ENCODE assay signal across 16 cellular contexts in genomic region chr12:29611906-29612305, GRCh38.
DNase-seq lines count a peak whose midpoint lies in the region; ATAC-seq and TF ChIP-seq lines count a peak whose summit lies in the region.
"Had no signal": no experiment of that assay in that cellular context is flagged by ENCODE, and none has a peak within 500 bp of the region (broad histone marks: within the 10 kb centered on the region; RNA-seq: fewer than 3 reads in every experiment).

No MANE protein-coding gene starts in this region.

- peak overlapping the region; percentile 81 for H3K27ac Mint-ChIP-seq in endodermal cell
- no peak overlapping the region for H3K27ac Mint-ChIP-seq in activated CD4-positive, alpha-beta memory T cell treated with anti-CD3 and anti-CD28 coated beads, Interleukin-2, amount 10 ng/mL, durations not matched to agents 7 days and 5 days

- no peak for ATAC-seq in HG03175 (IDR thresholded peaks at IDR 0.05; ENCODE audit: unreplicated experiment)

- DNase-seq in EH (ENCODE audit: low read depth) (peak; percentile 49), LHCN-M2 (ENCODE audit: low read depth) (peak; percentile 78), endodermal cell (no peak), mucosa of gallbladder (ENCODE audit: low spot score) (peak; percentile 21), occipital lobe (lab: John Stamatoyannopoulos, UW) (no peak)
- DNase-seq in activated CD4-positive, alpha-beta memory T cell treated with anti-CD3 and anti-CD28 coated beads, Interleukin-2, amount 10 ng/mL, durations not matched to agents 7 days and 5 days = no peak
- DNase-seq in activated naive CD4-positive, alpha-beta T cell treated with Interleukin-2 at 50 U/mL for 16 hours = no peak
- DNase-seq: activated naive CD4-positive, alpha-beta T cell treated with anti-CD3 and anti-CD28 coated beads, Interleukin-2, amount 50 U/mL, for 16 hours; Caco-2; head of caudate nucleus; KG1; NCI-H2081 had no signal

- peaks cover 9% of the 10 kb centered on the region for H3K36me3 ChIP-seq in endodermal cell (ENCODE audit: control insufficient read depth, insufficient read depth, low read length)
- H3K36me3 ChIP-seq: neutrophil had no signal

- no peaks in the 10 kb centered on the region for H3K27me3 ChIP-seq in endodermal cell (ENCODE audit: control insufficient read depth, insufficient read depth, low read length, poor library complexity, severe bottlenecking)
- H3K27me3 ChIP-seq: tibial nerve had no signal

- no peak overlapping the region for H3K9ac ChIP-seq in endodermal cell (ENCODE audit: extremely low read depth, low read length, poor library complexity, severe bottlenecking)

- TF ChIP-seq CTCF in endodermal cell (conservative IDR thresholded peaks at IDR 0.05) = no peak

- peaks cover 32% of the 10 kb centered on the region for H3K4me1 ChIP-seq in endodermal cell (ENCODE audit: control insufficient read depth, insufficient read depth, low read length)
- H3K4me1 ChIP-seq: Caco-2 had no signal

- no peak overlapping the region for H3K4me3 ChIP-seq in endodermal cell (ENCODE audit: low read length)
- H3K4me3 ChIP-seq: SK-N-MC, tibial nerve had no signal

- H3K9me3 ChIP-seq in endodermal cell (ENCODE audit: control insufficient read depth, low read length) = no peaks in the 10 kb centered on the region
- H3K9me3 ChIP-seq: Caco-2, neutrophil, tibial nerve had no signal

- H3K4me3 Mint-ChIP-seq in endodermal cell = no peak overlapping the region
- no peak overlapping the region for H3K4me3 Mint-ChIP-seq in activated CD4-positive, alpha-beta memory T cell treated with anti-CD3 and anti-CD28 coated beads, Interleukin-2, amount 10 ng/mL, durations not matched to agents 7 days and 5 days

- H3K27ac ChIP-seq in endodermal cell (ENCODE audit: low read depth, low read length) = no peak overlapping the region
- H3K27ac ChIP-seq: neutrophil, SK-N-MC, tibial nerve had no signal

- peaks cover 68% of the 10 kb centered on the region for H3K4me1 Mint-ChIP-seq in endodermal cell
- H3K4me1 Mint-ChIP-seq in activated CD4-positive, alpha-beta memory T cell treated with anti-CD3 and anti-CD28 coated beads, Interleukin-2, amount 10 ng/mL, durations not matched to agents 7 days and 5 days = no peaks in the 10 kb centered on the region

- no peaks in the 10 kb centered on the region for H3K9me3 Mint-ChIP-seq in endodermal cell
- no peaks in the 10 kb centered on the region for H3K9me3 Mint-ChIP-seq in activated CD4-positive, alpha-beta memory T cell treated with anti-CD3 and anti-CD28 coated beads, Interleukin-2, amount 10 ng/mL, durations not matched to agents 7 days and 5 days

- no peaks in the 10 kb centered on the region for H3K27me3 Mint-ChIP-seq in endodermal cell (ENCODE audit: insufficient read depth)
- H3K27me3 Mint-ChIP-seq in activated CD4-positive, alpha-beta memory T cell treated with anti-CD3 and anti-CD28 coated beads, Interleukin-2, amount 10 ng/mL, durations not matched to agents 7 days and 5 days = no peaks in the 10 kb centered on the region

- 80 to 86% methylated on average over 1 to 3 of the region's 3 CpGs for WGBS in endodermal cell (ENCODE audit: insufficient coverage in 1 of 2, insufficient read length in 1 of 2), 2 experiments

- POLR2A ChIA-PET in activated CD4-positive, alpha-beta memory T cell treated with anti-CD3 and anti-CD28 coated beads, Interleukin-2, amount 10 ng/mL, durations not matched to agents 7 days and 5 days (lab: Charles Lee) = no interaction called here

- peaks cover 28% of the 10 kb centered on the region for H3K36me3 Mint-ChIP-seq in endodermal cell (ENCODE audit: low read depth)
- H3K36me3 Mint-ChIP-seq in activated CD4-positive, alpha-beta memory T cell treated with anti-CD3 and anti-CD28 coated beads, Interleukin-2, amount 10 ng/mL, durations not matched to agents 7 days and 5 days (ENCODE audit: low read depth) = no peaks in the 10 kb centered on the region

- CTCF ChIA-PET in activated CD4-positive, alpha-beta memory T cell treated with anti-CD3 and anti-CD28 coated beads, Interleukin-2, amount 10 ng/mL, durations not matched to agents 7 days and 5 days (lab: Charles Lee) = no interaction called here

Comparison
In these comparisons a context has a peak if more than half of its experiments do, and no peak if none do; other contexts are left out.
1. DNase-seq: peak in EH (single experiment), LHCN-M2 (single experiment) and mucosa of gallbladder (single experiment); none in endodermal cell (single experiment), activated CD4-positive, alpha-beta memory T cell treated with anti-CD3 and anti-CD28 coated beads, Interleukin-2, amount 10 ng/mL, durations not matched to agents 7 days and 5 days (single experiment), occipital lobe (single experiment) and activated naive CD4-positive, alpha-beta T cell treated with Interleukin-2 at 50 U/mL for 16 hours (single experiment).